In the genomic region with DNA sequence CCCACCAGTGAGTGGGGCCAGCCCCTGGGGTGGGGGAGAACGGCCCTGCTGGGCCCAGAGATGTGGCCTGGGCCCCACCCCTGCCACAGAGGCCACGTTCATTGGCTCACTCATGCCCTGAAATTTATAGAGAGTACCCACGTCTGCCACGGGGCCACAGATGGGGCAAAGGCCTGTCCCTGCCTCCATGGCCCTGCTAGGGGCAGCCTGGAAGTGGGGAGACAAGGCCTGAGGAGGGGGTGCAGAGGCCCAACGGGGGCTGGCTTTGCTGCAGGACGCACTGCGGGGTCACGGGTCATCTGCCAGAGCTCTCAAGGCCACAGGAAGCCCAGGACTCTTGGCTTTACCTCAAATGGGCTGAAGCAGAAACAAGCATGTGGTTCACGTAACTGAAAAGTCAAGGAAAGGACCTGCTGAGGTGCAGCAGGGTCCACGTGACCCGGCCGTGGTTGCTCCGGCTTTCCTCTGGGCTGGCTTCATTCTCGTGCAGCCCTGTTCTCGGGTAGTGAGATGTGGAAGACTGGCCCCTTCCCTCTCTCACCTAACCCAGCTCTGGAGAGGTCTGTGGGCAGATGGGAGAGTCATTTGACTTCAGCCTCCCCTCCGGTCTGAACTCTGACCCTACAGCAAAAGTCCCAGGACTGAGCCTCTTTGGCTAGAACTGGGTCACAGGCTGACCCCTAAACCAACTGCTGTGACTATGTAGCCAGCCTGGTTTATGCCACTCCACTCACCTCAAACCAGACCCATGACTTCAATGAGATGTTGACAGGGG, we compare ENCODE assay signal across 1 cellular context.
TF ChIP-seq lines count a peak whose summit lies in the region.

No MANE protein-coding gene starts in this region.

TF ChIP-seq in HepG2, 621 proteins besides CTCF, POLR2A, EP300 and RAD21 (continued from another document and continues in another):
- TF ChIP-seq, protein P1, sequence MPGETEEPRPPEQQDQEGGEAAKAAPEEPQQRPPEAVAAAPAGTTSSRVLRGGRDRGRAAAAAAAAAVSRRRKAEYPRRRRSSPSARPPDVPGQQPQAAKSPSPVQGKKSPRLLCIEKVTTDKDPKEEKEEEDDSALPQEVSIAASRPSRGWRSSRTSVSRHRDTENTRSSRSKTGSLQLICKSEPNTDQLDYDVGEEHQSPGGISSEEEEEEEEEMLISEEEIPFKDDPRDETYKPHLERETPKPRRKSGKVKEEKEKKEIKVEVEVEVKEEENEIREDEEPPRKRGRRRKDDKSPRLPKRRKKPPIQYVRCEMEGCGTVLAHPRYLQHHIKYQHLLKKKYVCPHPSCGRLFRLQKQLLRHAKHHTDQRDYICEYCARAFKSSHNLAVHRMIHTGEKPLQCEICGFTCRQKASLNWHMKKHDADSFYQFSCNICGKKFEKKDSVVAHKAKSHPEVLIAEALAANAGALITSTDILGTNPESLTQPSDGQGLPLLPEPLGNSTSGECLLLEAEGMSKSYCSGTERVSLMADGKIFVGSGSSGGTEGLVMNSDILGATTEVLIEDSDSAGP (CRISPR knock-in tag; IDR thresholded peaks at IDR 0.05; ENCODE audit: borderline replicate concordance), result peak; percentile 76; the same call in 1 of the 2 replicates
- TF ChIP-seq SKI (IDR thresholded peaks at IDR 0.05; ENCODE audit: partially characterized antibody), result no peak
- no peak for TF ChIP-seq ATM (IDR thresholded peaks at IDR 0.05; ENCODE audit: borderline replicate concordance)
- no peak for TF ChIP-seq TBP (CRISPR knock-in tag; IDR thresholded peaks at IDR 0.05)
- no peak; the same call in 1 of the 2 replicates for TF ChIP-seq ZNF44 (CRISPR knock-in tag; IDR thresholded peaks at IDR 0.05)
- no peak for TF ChIP-seq NFYB (CRISPR knock-in tag; IDR thresholded peaks at IDR 0.05)
- 0 out of 2 replicates have a peak, but pooled peaks have one; percentile 65 for TF ChIP-seq ZNF446 (CRISPR knock-in tag; IDR thresholded peaks at IDR 0.05)
- peak; percentile 66 for TF ChIP-seq GABPB1 (CRISPR knock-in tag; IDR thresholded peaks at IDR 0.05)
- no peak for TF ChIP-seq ZNF160 (CRISPR knock-in tag; IDR thresholded peaks at IDR 0.05)
- TF ChIP-seq, protein P2, sequence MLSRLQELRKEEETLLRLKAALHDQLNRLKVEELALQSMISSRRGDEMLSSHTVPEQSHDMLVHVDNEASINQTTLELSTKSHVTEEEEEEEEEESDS (CRISPR knock-in tag; IDR thresholded peaks at IDR 0.05; ENCODE audit: borderline replicate concordance), result no peak
- TF ChIP-seq PHF21A (CRISPR knock-in tag; IDR thresholded peaks at IDR 0.05), result no peak
- no peak for TF ChIP-seq ZNF782 (CRISPR knock-in tag; IDR thresholded peaks at IDR 0.05; ENCODE audit: borderline replicate concordance)
- TF ChIP-seq ZNF431 (CRISPR knock-in tag; IDR thresholded peaks at IDR 0.05; ENCODE audit: borderline replicate concordance, low read depth), result peak; percentile 44
- TF ChIP-seq, protein P3, sequence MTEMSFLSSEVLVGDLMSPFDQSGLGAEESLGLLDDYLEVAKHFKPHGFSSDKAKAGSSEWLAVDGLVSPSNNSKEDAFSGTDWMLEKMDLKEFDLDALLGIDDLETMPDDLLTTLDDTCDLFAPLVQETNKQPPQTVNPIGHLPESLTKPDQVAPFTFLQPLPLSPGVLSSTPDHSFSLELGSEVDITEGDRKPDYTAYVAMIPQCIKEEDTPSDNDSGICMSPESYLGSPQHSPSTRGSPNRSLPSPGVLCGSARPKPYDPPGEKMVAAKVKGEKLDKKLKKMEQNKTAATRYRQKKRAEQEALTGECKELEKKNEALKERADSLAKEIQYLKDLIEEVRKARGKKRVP (CRISPR knock-in tag; IDR thresholded peaks at IDR 0.05), result no peak
- TF ChIP-seq SNAI1 (CRISPR knock-in tag; IDR thresholded peaks at IDR 0.05; ENCODE audit: borderline replicate concordance), result peak; percentile 63; the same call in 1 of the 2 replicates
- TF ChIP-seq ZFP41 (CRISPR knock-in tag; IDR thresholded peaks at IDR 0.05; ENCODE audit: borderline replicate concordance), result 0 out of 2 replicates have a peak, but pooled peaks have one; percentile 27
- peak; percentile 48; the same call in 1 of the 2 replicates for TF ChIP-seq MTA1 (CRISPR knock-in tag; IDR thresholded peaks at IDR 0.05; ENCODE audit: borderline replicate concordance)
- TF ChIP-seq, protein P4, sequence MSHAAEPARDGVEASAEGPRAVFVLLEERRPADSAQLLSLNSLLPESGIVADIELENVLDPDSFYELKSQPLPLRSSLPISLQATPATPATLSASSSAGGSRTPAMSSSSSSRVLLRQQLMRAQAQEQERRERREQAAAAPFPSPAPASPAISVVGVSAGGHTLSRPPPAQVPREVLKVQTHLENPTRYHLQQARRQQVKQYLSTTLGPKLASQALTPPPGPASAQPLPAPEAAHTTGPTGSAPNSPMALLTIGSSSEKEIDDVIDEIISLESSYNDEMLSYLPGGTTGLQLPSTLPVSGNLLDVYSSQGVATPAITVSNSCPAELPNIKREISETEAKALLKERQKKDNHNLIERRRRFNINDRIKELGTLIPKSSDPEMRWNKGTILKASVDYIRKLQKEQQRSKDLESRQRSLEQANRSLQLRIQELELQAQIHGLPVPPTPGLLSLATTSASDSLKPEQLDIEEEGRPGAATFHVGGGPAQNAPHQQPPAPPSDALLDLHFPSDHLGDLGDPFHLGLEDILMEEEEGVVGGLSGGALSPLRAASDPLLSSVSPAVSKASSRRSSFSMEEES (CRISPR knock-in tag; IDR thresholded peaks at IDR 0.05), result peak; percentile 82
- TF ChIP-seq, protein P5, sequence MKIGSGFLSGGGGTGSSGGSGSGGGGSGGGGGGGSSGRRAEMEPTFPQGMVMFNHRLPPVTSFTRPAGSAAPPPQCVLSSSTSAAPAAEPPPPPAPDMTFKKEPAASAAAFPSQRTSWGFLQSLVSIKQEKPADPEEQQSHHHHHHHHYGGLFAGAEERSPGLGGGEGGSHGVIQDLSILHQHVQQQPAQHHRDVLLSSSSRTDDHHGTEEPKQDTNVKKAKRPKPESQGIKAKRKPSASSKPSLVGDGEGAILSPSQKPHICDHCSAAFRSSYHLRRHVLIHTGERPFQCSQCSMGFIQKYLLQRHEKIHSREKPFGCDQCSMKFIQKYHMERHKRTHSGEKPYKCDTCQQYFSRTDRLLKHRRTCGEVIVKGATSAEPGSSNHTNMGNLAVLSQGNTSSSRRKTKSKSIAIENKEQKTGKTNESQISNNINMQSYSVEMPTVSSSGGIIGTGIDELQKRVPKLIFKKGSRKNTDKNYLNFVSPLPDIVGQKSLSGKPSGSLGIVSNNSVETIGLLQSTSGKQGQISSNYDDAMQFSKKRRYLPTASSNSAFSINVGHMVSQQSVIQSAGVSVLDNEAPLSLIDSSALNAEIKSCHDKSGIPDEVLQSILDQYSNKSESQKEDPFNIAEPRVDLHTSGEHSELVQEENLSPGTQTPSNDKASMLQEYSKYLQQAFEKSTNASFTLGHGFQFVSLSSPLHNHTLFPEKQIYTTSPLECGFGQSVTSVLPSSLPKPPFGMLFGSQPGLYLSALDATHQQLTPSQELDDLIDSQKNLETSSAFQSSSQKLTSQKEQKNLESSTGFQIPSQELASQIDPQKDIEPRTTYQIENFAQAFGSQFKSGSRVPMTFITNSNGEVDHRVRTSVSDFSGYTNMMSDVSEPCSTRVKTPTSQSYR (CRISPR knock-in tag; IDR thresholded peaks at IDR 0.05; ENCODE audit: borderline replicate concordance), result no peak
- no peak for TF ChIP-seq SP1 (IDR thresholded peaks at IDR 0.05)
- TF ChIP-seq SP1 (CRISPR knock-in tag; IDR thresholded peaks at IDR 0.05), result 0 out of 2 replicates have a peak, but pooled peaks have one; percentile 10
- peak; percentile 49; the same call in 1 of the 2 replicates for TF ChIP-seq ZMYM2 (CRISPR knock-in tag; IDR thresholded peaks at IDR 0.05)
- TF ChIP-seq NFRKB (IDR thresholded peaks at IDR 0.05), result no peak
- TF ChIP-seq, protein P6, sequence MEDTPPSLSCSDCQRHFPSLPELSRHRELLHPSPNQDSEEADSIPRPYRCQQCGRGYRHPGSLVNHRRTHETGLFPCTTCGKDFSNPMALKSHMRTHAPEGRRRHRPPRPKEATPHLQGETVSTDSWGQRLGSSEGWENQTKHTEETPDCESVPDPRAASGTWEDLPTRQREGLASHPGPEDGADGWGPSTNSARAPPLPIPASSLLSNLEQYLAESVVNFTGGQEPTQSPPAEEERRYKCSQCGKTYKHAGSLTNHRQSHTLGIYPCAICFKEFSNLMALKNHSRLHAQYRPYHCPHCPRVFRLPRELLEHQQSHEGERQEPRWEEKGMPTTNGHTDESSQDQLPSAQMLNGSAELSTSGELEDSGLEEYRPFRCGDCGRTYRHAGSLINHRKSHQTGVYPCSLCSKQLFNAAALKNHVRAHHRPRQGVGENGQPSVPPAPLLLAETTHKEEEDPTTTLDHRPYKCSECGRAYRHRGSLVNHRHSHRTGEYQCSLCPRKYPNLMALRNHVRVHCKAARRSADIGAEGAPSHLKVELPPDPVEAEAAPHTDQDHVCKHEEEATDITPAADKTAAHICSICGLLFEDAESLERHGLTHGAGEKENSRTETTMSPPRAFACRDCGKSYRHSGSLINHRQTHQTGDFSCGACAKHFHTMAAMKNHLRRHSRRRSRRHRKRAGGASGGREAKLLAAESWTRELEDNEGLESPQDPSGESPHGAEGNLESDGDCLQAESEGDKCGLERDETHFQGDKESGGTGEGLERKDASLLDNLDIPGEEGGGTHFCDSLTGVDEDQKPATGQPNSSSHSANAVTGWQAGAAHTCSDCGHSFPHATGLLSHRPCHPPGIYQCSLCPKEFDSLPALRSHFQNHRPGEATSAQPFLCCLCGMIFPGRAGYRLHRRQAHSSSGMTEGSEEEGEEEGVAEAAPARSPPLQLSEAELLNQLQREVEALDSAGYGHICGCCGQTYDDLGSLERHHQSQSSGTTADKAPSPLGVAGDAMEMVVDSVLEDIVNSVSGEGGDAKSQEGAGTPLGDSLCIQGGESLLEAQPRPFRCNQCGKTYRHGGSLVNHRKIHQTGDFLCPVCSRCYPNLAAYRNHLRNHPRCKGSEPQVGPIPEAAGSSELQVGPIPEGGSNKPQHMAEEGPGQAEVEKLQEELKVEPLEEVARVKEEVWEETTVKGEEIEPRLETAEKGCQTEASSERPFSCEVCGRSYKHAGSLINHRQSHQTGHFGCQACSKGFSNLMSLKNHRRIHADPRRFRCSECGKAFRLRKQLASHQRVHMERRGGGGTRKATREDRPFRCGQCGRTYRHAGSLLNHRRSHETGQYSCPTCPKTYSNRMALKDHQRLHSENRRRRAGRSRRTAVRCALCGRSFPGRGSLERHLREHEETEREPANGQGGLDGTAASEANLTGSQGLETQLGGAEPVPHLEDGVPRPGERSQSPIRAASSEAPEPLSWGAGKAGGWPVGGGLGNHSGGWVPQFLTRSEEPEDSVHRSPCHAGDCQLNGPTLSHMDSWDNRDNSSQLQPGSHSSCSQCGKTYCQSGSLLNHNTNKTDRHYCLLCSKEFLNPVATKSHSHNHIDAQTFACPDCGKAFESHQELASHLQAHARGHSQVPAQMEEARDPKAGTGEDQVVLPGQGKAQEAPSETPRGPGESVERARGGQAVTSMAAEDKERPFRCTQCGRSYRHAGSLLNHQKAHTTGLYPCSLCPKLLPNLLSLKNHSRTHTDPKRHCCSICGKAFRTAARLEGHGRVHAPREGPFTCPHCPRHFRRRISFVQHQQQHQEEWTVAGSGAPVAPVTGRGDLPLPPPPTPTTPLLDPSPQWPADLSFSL (CRISPR knock-in tag; IDR thresholded peaks at IDR 0.05), result 0 out of 2 replicates have a peak, but pooled peaks have one; percentile 24
- TF ChIP-seq ATRX (CRISPR knock-in tag; IDR thresholded peaks at IDR 0.05; ENCODE audit: borderline replicate concordance), result no peak
- TF ChIP-seq ZNF766 (CRISPR knock-in tag; IDR thresholded peaks at IDR 0.05; ENCODE audit: borderline replicate concordance), result no peak
- 0 out of 2 replicates have a peak, but pooled peaks have one; percentile 8 for TF ChIP-seq GATA4 (IDR thresholded peaks at IDR 0.05; ENCODE audit: borderline replicate concordance, low read depth)
- TF ChIP-seq, protein P7, sequence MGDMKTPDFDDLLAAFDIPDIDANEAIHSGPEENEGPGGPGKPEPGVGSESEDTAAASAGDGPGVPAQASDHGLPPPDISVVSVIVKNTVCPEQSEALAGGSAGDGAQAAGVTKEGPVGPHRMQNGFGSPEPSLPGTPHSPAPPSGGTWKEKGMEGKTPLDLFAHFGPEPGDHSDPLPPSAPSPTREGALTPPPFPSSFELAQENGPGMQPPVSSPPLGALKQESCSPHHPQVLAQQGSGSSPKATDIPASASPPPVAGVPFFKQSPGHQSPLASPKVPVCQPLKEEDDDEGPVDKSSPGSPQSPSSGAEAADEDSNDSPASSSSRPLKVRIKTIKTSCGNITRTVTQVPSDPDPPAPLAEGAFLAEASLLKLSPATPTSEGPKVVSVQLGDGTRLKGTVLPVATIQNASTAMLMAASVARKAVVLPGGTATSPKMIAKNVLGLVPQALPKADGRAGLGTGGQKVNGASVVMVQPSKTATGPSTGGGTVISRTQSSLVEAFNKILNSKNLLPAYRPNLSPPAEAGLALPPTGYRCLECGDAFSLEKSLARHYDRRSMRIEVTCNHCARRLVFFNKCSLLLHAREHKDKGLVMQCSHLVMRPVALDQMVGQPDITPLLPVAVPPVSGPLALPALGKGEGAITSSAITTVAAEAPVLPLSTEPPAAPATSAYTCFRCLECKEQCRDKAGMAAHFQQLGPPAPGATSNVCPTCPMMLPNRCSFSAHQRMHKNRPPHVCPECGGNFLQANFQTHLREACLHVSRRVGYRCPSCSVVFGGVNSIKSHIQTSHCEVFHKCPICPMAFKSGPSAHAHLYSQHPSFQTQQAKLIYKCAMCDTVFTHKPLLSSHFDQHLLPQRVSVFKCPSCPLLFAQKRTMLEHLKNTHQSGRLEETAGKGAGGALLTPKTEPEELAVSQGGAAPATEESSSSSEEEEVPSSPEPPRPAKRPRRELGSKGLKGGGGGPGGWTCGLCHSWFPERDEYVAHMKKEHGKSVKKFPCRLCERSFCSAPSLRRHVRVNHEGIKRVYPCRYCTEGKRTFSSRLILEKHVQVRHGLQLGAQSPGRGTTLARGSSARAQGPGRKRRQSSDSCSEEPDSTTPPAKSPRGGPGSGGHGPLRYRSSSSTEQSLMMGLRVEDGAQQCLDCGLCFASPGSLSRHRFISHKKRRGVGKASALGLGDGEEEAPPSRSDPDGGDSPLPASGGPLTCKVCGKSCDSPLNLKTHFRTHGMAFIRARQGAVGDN (CRISPR knock-in tag; IDR thresholded peaks at IDR 0.05), result peak; percentile 88
- TF ChIP-seq ZC3H13 (CRISPR knock-in tag; IDR thresholded peaks at IDR 0.05), result no peak
- 0 out of 2 replicates have a peak, but pooled peaks have one; percentile 32 for TF ChIP-seq ZNF737 (CRISPR knock-in tag; IDR thresholded peaks at IDR 0.05; ENCODE audit: borderline replicate concordance)
- peak; percentile 66; the same call in 1 of the 2 replicates for TF ChIP-seq NCOA1 (CRISPR knock-in tag; IDR thresholded peaks at IDR 0.05)
- no peak for TF ChIP-seq ZNF75D (CRISPR knock-in tag; IDR thresholded peaks at IDR 0.05; ENCODE audit: borderline replicate concordance)
- no peak for TF ChIP-seq TARDBP (CRISPR knock-in tag; IDR thresholded peaks at IDR 0.05)
- TF ChIP-seq XRCC5 (optimal IDR thresholded peaks at IDR 0.05; ENCODE audit: low read length), result peak; percentile 3
- TF ChIP-seq PHF8 (CRISPR knock-in tag; IDR thresholded peaks at IDR 0.05), result peak; percentile 48; the same call in 1 of the 2 replicates
- TF ChIP-seq ZNF557 (CRISPR knock-in tag; IDR thresholded peaks at IDR 0.05), result no peak
- TF ChIP-seq, protein P8, sequence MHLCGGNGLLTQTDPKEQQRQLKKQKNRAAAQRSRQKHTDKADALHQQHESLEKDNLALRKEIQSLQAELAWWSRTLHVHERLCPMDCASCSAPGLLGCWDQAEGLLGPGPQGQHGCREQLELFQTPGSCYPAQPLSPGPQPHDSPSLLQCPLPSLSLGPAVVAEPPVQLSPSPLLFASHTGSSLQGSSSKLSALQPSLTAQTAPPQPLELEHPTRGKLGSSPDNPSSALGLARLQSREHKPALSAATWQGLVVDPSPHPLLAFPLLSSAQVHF (CRISPR knock-in tag; IDR thresholded peaks at IDR 0.05), result no peak
